Comparison of ENCODE assay signal across 1 cellular context in the genomic region with DNA sequence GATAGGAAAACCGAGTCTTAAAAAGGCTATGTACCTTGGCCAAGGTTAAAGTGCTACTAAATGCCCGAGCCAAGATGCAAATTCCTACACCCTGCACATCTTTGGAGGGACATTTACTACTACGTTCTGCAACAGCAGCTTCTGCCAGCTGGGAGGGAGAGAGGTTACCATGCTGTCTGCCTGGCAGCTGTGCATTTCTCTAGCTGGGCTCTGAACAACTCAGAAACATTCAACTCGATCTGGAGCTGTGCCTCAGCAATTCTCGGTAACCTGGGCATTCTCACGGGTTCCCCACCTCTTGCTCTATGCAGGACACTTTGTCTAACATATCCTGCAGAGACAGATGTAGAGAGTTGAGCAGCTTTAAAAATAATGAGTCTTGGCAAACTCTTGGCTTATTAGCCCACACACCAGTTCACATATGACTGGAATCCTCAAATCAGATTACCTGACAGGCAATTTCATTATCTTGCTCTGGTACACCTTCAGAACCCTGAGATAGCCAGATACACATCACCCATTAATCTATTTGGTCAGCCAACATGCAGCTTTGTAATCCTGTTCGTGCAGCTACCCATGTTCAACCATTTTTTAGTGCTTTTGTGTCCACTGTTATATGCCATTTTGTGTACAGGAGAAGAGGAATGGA.
TF ChIP-seq lines count a peak whose summit lies in the region.

No MANE protein-coding gene starts in this region.

TF ChIP-seq in IMR-90, 13 proteins besides CTCF, POLR2A, EP300 and RAD21:
- TF ChIP-seq MAZ (IDR thresholded peaks at IDR 0.05; ENCODE audit: borderline replicate concordance, low read depth, low read length): no peak
- no peak for TF ChIP-seq MAFK (IDR thresholded peaks at IDR 0.05; ENCODE audit: low read depth, low read length)
- TF ChIP-seq SMC3 (IDR thresholded peaks at IDR 0.05; ENCODE audit: low read depth, low read length): no peak
- TF ChIP-seq, protein P1, sequence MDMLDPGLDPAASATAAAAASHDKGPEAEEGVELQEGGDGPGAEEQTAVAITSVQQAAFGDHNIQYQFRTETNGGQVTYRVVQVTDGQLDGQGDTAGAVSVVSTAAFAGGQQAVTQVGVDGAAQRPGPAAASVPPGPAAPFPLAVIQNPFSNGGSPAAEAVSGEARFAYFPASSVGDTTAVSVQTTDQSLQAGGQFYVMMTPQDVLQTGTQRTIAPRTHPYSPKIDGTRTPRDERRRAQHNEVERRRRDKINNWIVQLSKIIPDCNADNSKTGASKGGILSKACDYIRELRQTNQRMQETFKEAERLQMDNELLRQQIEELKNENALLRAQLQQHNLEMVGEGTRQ (IDR thresholded peaks at IDR 0.05; ENCODE audit: low read depth, low read length): no peak
- no peak for TF ChIP-seq BHLHE40 (IDR thresholded peaks at IDR 0.05; ENCODE audit: low read depth, low read length)
- no peak for TF ChIP-seq MXI1 (IDR thresholded peaks at IDR 0.05; ENCODE audit: borderline replicate concordance, low read depth, low read length)
- TF ChIP-seq, protein P2, sequence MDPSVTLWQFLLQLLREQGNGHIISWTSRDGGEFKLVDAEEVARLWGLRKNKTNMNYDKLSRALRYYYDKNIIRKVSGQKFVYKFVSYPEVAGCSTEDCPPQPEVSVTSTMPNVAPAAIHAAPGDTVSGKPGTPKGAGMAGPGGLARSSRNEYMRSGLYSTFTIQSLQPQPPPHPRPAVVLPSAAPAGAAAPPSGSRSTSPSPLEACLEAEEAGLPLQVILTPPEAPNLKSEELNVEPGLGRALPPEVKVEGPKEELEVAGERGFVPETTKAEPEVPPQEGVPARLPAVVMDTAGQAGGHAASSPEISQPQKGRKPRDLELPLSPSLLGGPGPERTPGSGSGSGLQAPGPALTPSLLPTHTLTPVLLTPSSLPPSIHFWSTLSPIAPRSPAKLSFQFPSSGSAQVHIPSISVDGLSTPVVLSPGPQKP (IDR thresholded peaks at IDR 0.05; ENCODE audit: borderline replicate concordance, low read depth, low read length): no peak
- no peak for TF ChIP-seq CEBPB (IDR thresholded peaks at IDR 0.05; ENCODE audit: low read depth, low read length)
- TF ChIP-seq RCOR1 (IDR thresholded peaks at IDR 0.05; ENCODE audit: insufficient replicate concordance, low read length): no peak
- no peak for TF ChIP-seq FOS (IDR thresholded peaks at IDR 0.05; ENCODE audit: low read depth, low read length)
